In genomic region chr1:29181413-29182225, GRCh38 we compare ENCODE assay signal across 8 cellular contexts. TPM values are rescaled to one million over a fixed set of nuclear protein-coding genes. Genes with fewer than 3 reads are reported as not detected.
DNase-seq lines count a peak whose midpoint lies in the region; ATAC-seq and TF ChIP-seq lines count a peak whose summit lies in the region.

SRSF4 (minus strand) TSS chr1:29181900; CDS start chr1:29181752, 148 bp downstream.

- H3K4me1 ChIP-seq in foreskin keratinocyte (peaks cover 16% of the 10 kb centered on the region), neuron (ENCODE audit: insufficient read depth, low read length) (peaks cover 26% of the 10 kb centered on the region), subcutaneous abdominal adipose tissue (ENCODE audit: control insufficient read depth in 5 of 5, insufficient read depth in 5 of 5, low read length in 5 of 5) (peaks cover 11 to 48% (median 41%) of the 10 kb centered on the region in 5 donors)

- peak; percentile 93 for ATAC-seq in foreskin keratinocyte

- H3K9ac ChIP-seq in subcutaneous abdominal adipose tissue (ENCODE audit: low read length in 5 of 5): peak within 1 kb of the TSS; percentile 99 to 100 (median 100)

- peak; percentile 69 for TF ChIP-seq CTCF in GM06990 (IDR thresholded peaks at IDR 0.05; ENCODE audit: insufficient read depth, low read length, poor library complexity, severe bottlenecking)
- TF ChIP-seq CTCF in HFF-Myc (IDR thresholded peaks at IDR 0.05; ENCODE audit: low read depth, low read length, missing control alignments): peak; percentile 67
- peak; percentile 99 for TF ChIP-seq CTCF in foreskin keratinocyte (conservative IDR thresholded peaks at IDR 0.05)

- H3K27ac ChIP-seq in foreskin keratinocyte (peak within 1 kb of the TSS; percentile 98), subcutaneous abdominal adipose tissue (ENCODE audit: low read depth, low read length) (peak within 1 kb of the TSS; percentile 100)

- H2AFZ ChIP-seq in neuron (ENCODE audit: low read depth, low read length): peak within 1 kb of the TSS; percentile 95

- H3K4me3 ChIP-seq in GM06990 (replicated peaks; ENCODE audit: low read depth, low read length) (peak within 1 kb of the TSS; percentile 99), HFF-Myc (replicated peaks; ENCODE audit: low read depth, low read length) (peak within 1 kb of the TSS; percentile 83), neuron (ENCODE audit: low read length) (peak within 1 kb of the TSS; percentile 84), subcutaneous abdominal adipose tissue (ENCODE audit: low read depth in 1 of 5, low read length in 5 of 5) (peak within 1 kb of the TSS; percentile 79 to 94 (median 87))

- in situ Hi-C loops in SK-MEL-5 (cut with HindIII; ENCODE audit: low pct_unique_long_range_greater_than_20kb, low sequenced_read_pairs): no loop called here

- DNase-seq in GM06990 (ENCODE audit: extremely low read depth, insufficient read length) (peak; percentile 99), HFF-Myc (ENCODE audit: extremely low read depth, low read depth) (peak; percentile 94), MV-4-11 (lab: John Stamatoyannopoulos, UW) (peak; percentile 97), SK-MEL-5 (ENCODE audit: low read depth, low spot score) (peak; percentile 97), foreskin keratinocyte (peak; percentile 90 to 93)
- peak; percentile 99 for DNase-seq in activated naive CD4-positive, alpha-beta T cell treated with Interleukin-2 at 50 U/mL for 16 hours

- no peaks in the 10 kb centered on the region for H3K9me3 ChIP-seq in neuron (ENCODE audit: low read length)
- H3K9me3 ChIP-seq in subcutaneous abdominal adipose tissue (ENCODE audit: control insufficient read depth in 5 of 5, low read length in 5 of 5): no peaks in the 10 kb centered on the region

- H3K36me3 ChIP-seq in GM06990 (ENCODE audit: control insufficient read depth, insufficient read depth, low read length) (0 out of 2 replicates have a peak, but pooled peaks cover 2% of the 10 kb centered on the region), neuron (ENCODE audit: insufficient read depth, low read length) (peaks cover 26% of the 10 kb centered on the region), subcutaneous abdominal adipose tissue (ENCODE audit: control insufficient read depth in 5 of 5, insufficient read depth in 5 of 5, low read length in 5 of 5) (peaks cover 0 to 6% (median 4%) of the 10 kb centered on the region in 5 donors)

- H3K27me3 ChIP-seq in GM06990 (replicated peaks; ENCODE audit: control insufficient read depth, insufficient read depth, low read length) (no peaks in the 10 kb centered on the region), foreskin keratinocyte (no peaks in the 10 kb centered on the region), neuron (ENCODE audit: insufficient read depth, low read length) (no peaks in the 10 kb centered on the region), subcutaneous abdominal adipose tissue (ENCODE audit: control insufficient read depth in 5 of 5, insufficient read depth in 4 of 5, low read length in 5 of 5) (no peaks in the 10 kb centered on the region)

RNA-seq across cellular contexts. Expression of gene SRSF4, which starts in this region (rescaled TPM):
- 22.6 and 28.4 TPM in 2 replicates for total RNA-seq in SK-MEL-5 (2014; rRNA removed; shearing (Covaris generic))
- 31.3 and 40.1 TPM in 2 replicates for polyA plus RNA-seq in SK-MEL-5 (2015; cell fraction: cytosol; rRNA removed)
- 70.2 and 79.7 TPM in 2 replicates for polyA plus RNA-seq in SK-MEL-5 (2015; cell fraction: nucleus; rRNA removed)
- total RNA-seq in foreskin keratinocyte: 50.4 and 64.0 TPM in 2 replicates
- polyA plus RNA-seq in foreskin keratinocyte: 53.7 and 64.9 TPM in 2 replicates

Comparison
In these comparisons a context has a peak if more than half of its experiments do, and no peak if none do; other contexts are left out.
1. Peak in every context shown above with its lines: DNase-seq, ATAC-seq, H3K4me3 ChIP-seq and H3K27ac ChIP-seq.